Comparison of ENCODE assay signal across 1 cellular context in genomic region chr13:51845574-51846318, GRCh38.
TF ChIP-seq lines count a peak whose summit lies in the region.

No MANE protein-coding gene starts in this region.

TF ChIP-seq in K562, 482 proteins besides CTCF, POLR2A, EP300 and RAD21:
- TF ChIP-seq SMARCE1 (IDR thresholded peaks at IDR 0.05) (no peak), CREB1 (IDR thresholded peaks at IDR 0.05) (no peak), CREB1 (CRISPR knock-in tag; IDR thresholded peaks at IDR 0.05) (0 out of 2 replicates have a peak, but pooled peaks have one; percentile 5), TFE3 (CRISPR knock-in tag; IDR thresholded peaks at IDR 0.05) (peak; percentile 56)
TF ChIP-seq in K562: peak in this region for 2.
